In the genomic region with DNA sequence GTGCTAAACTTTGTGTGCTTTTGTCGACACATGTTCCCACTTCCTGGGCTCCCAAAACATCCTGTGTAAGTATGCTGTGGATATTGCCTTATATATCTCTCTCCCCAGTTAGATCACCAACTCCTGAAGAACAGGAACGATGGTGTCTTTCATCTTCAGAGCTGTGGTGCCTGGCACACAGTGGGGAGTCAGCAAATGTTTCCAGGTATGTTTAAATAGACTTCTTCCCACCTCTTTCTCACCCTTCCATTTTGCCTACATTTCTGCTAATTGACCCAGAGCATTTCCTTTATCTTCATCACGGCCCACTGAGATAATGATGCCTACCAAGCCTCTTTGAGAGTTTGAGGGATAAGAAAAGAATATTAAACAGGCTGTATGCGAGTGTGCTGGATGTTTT, we compare ENCODE assay signal across 23 cellular contexts.
DNase-seq lines count a peak whose midpoint lies in the region; ATAC-seq, FAIRE-seq and TF ChIP-seq lines count a peak whose summit lies in the region.
"Had no signal": no experiment of that assay in that cellular context is flagged by ENCODE, and none has a peak within 500 bp of the region (broad histone marks: within the 10 kb centered on the region; RNA-seq: fewer than 3 reads in every experiment).

No MANE protein-coding gene starts in this region.

- no peak overlapping the region for H3K9ac ChIP-seq in neural progenitor cell

- FAIRE-seq in bronchial epithelial cell (lab: Jason Lieb, UNC), result peak; percentile 64
- no peak for FAIRE-seq in GM12891 (lab: Jason Lieb, UNC)

- no peaks in the 10 kb centered on the region for H3K27me3 ChIP-seq in ACC112 (ENCODE audit: insufficient read depth, low read length)
- H3K27me3 ChIP-seq in bronchial epithelial cell (ENCODE audit: control insufficient read depth, insufficient read depth, low read length), result no peaks in the 10 kb centered on the region
- no peaks in the 10 kb centered on the region for H3K27me3 ChIP-seq in neural progenitor cell
- H3K27me3 ChIP-seq: BE2C, SJCRH30 had no signal

- no peak overlapping the region for H3K4me3 Mint-ChIP-seq in neural progenitor cell
- H3K4me3 Mint-ChIP-seq in activated T-helper 17 cell treated with anti-CD3 and anti-CD28 coated beads, Interleukin-2, amount 50 U/mL, for 72 hours, result no peak overlapping the region
- H3K4me3 Mint-ChIP-seq: CD4-positive, alpha-beta T cell; GM23338 had no signal

- TF ChIP-seq POLR2A in GM12891 (IDR thresholded peaks at IDR 0.05; ENCODE audit: low read depth, low read length), result no peak

- no peak overlapping the region for H3K27ac ChIP-seq in ACC112 (ENCODE audit: low read depth, low read length)
- no peak overlapping the region for H3K27ac ChIP-seq in neural progenitor cell
- H3K27ac ChIP-seq: HL-60, SJCRH30 had no signal

- TF ChIP-seq CTCF in bronchial epithelial cell (IDR thresholded peaks at IDR 0.05; ENCODE audit: insufficient read depth, low read length, severe bottlenecking) (no peak), neural progenitor cell (IDR thresholded peaks at IDR 0.05) (no peak)

- peaks cover 8% of the 10 kb centered on the region for H3F3A ChIP-seq in neural progenitor cell (ENCODE audit: low read depth)

- H3K4me1 ChIP-seq in ACC112 (ENCODE audit: control insufficient read depth, insufficient read depth, low read length, unreplicated experiment) (no peaks in the 10 kb centered on the region), neural progenitor cell (peaks cover 9% of the 10 kb centered on the region)
- H3K4me1 ChIP-seq: SJCRH30 had no signal

- H2AFZ ChIP-seq in ACC112 (ENCODE audit: low read length, unreplicated experiment) (peak overlapping the region; percentile 36), neural progenitor cell (replicated peaks) (no peak overlapping the region)

- H4K20me1 ChIP-seq in neural progenitor cell (ENCODE audit: low read depth), result no peaks in the 10 kb centered on the region

- H3K4me3 ChIP-seq in ACC112 (ENCODE audit: low read depth, low read length), result no peak overlapping the region
- H3K4me3 ChIP-seq in bronchial epithelial cell (ENCODE audit: low read depth, low read length), result no peak overlapping the region
- H3K4me3 ChIP-seq in neural progenitor cell, result no peak overlapping the region
- H3K4me3 ChIP-seq: GM23338, SJCRH30 had no signal

- no peaks in the 10 kb centered on the region for H3K36me3 Mint-ChIP-seq in neural progenitor cell
- no peaks in the 10 kb centered on the region for H3K36me3 Mint-ChIP-seq in activated T-helper 17 cell treated with anti-CD3 and anti-CD28 coated beads, Interleukin-2, amount 50 U/mL, for 72 hours (ENCODE audit: low read depth)

- H3K4me1 Mint-ChIP-seq in neural progenitor cell, result peaks cover 58% of the 10 kb centered on the region
- no peaks in the 10 kb centered on the region for H3K4me1 Mint-ChIP-seq in activated T-helper 17 cell treated with anti-CD3 and anti-CD28 coated beads, Interleukin-2, amount 50 U/mL, for 72 hours

- H3K27ac Mint-ChIP-seq in neural progenitor cell, result peak overlapping the region; percentile 82
- H3K27ac Mint-ChIP-seq in activated T-helper 17 cell treated with anti-CD3 and anti-CD28 coated beads, Interleukin-2, amount 50 U/mL, for 72 hours, result no peak overlapping the region
- H3K27ac Mint-ChIP-seq: CD4-positive, alpha-beta T cell; GM23338 had no signal

- no peak overlapping the region for H3K4me2 ChIP-seq in neural progenitor cell

- ATAC-seq in activated T-helper 17 cell treated with anti-CD3 and anti-CD28 coated beads, Interleukin-2, amount 50 U/mL, for 72 hours (replicated peaks), result no peak
- ATAC-seq: GM23338, Panc1 had no signal

- DNase-seq in NCI-H345 treated with DMSO at 0.1 percent for 48 hours (lab: John Stamatoyannopoulos, UW; ENCODE audit: unreplicated experiment) (peak; percentile 12), bronchial epithelial cell (ENCODE audit: low read depth) (no peak), neural progenitor cell (ENCODE audit: low spot score) (no peak), LoVo (ENCODE audit: low spot score) (no peak), GM12891 (ENCODE audit: insufficient read length, low spot score) (no peak), NCI-H524 treated with DMSO at 0.1 percent for 48 hours (lab: John Stamatoyannopoulos, UW) (no peak)
- DNase-seq: 8988T; BE2C; CD4-positive, alpha-beta T cell; DMS153; GF-D8; HCEC 1CT; NCI-H1092; NCI-H1436 treated with DMSO at 0.1 percent for 48 hours; NCI-H2081; NCI-H2171 treated with DMSO at 0.1 percent for 48 hours; NCI-H510A; SJCRH30 had no signal

- H3K79me2 ChIP-seq in ACC112 (ENCODE audit: control insufficient read depth, insufficient read depth, low read length, unreplicated experiment) (no peaks in the 10 kb centered on the region), neural progenitor cell (ENCODE audit: low read depth) (no peaks in the 10 kb centered on the region)

- H3K27me3 Mint-ChIP-seq in neural progenitor cell (ENCODE audit: insufficient read depth, low read depth), result peaks cover 5% of the 10 kb centered on the region
- H3K27me3 Mint-ChIP-seq in activated T-helper 17 cell treated with anti-CD3 and anti-CD28 coated beads, Interleukin-2, amount 50 U/mL, for 72 hours, result peaks cover 9% of the 10 kb centered on the region

- H3K9me3 Mint-ChIP-seq in neural progenitor cell, result no peaks in the 10 kb centered on the region
- peaks cover 5% of the 10 kb centered on the region for H3K9me3 Mint-ChIP-seq in activated T-helper 17 cell treated with anti-CD3 and anti-CD28 coated beads, Interleukin-2, amount 50 U/mL, for 72 hours
- H3K9me3 Mint-ChIP-seq: CD4-positive, alpha-beta T cell; GM23338 had no signal

- no peaks in the 10 kb centered on the region for H3K9me3 ChIP-seq in neural progenitor cell (ENCODE audit: low read depth)
- H3K9me3 ChIP-seq: BE2C, SJCRH30 had no signal

- H3K36me3 ChIP-seq in ACC112 (ENCODE audit: insufficient read depth, low read length) (no peaks in the 10 kb centered on the region), bronchial epithelial cell (ENCODE audit: control insufficient read depth, insufficient read depth, low read length) (no peaks in the 10 kb centered on the region), neural progenitor cell (no peaks in the 10 kb centered on the region)
- H3K36me3 ChIP-seq: BE2C, SJCRH30 had no signal

TF ChIP-seq in GM12891, 5 proteins besides CTCF, POLR2A, EP300 and RAD21:
- no peak for TF ChIP-seq POU2F2 (IDR thresholded peaks at IDR 0.05; ENCODE audit: low read depth, low read length)
- TF ChIP-seq TAF1 (IDR thresholded peaks at IDR 0.05; ENCODE audit: low read depth, low read length), result no peak
- TF ChIP-seq PAX5 (IDR thresholded peaks at IDR 0.05; ENCODE audit: insufficient read depth, low read length, severe bottlenecking), result no peak
- TF ChIP-seq SPI1 (IDR thresholded peaks at IDR 0.05; ENCODE audit: low read depth, low read length), result no peak
- no peak for TF ChIP-seq POLR2AphosphoS5 (IDR thresholded peaks at IDR 0.05; ENCODE audit: low read depth, low read length)
